ENCODE assay signal across 8 cellular contexts in the genomic region with DNA sequence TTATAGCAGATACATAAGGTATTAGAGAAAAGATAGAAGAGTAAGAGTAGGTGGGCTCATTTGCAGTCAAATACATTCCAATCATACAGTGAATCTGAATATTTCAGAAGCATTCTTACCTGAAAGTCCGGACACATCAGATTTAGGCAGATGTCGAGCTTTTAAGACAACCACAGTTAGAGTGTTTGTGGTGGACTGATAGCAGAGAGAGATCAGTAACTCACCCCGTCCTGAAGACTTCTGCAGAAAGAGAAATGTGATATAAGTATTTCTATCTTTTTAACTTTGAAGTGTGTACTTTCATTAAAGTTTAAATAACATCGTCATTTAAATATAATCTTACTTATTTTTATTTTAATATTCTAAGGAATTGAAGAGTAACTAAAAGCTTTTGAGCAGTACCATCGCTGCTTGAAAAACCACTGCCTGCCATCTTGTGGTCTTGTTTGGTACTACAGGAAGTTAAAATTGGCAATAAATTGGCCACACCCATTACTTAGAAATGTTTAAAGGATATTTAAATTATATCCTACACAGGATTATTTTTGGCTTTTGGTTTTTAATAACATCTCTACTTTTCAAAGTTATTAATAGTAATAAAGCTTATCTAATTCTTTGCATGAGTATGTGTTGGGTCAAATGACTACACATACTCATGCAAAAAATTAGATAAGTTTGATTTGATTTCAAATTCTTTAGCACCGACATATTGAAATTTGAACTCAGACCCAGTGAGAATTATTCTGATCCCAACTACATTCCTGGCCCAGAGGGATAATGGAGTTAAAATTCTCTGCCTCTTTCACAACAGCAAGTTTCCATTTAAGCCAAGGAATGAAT. TPM values are rescaled to one million over a fixed set of nuclear protein-coding genes. Genes with fewer than 3 reads are reported as not detected.
DNase-seq lines count a peak whose midpoint lies in the region; ATAC-seq and TF ChIP-seq lines count a peak whose summit lies in the region.

No MANE protein-coding gene starts in this region.

- peaks cover 2% of the 10 kb centered on the region for H3K27me3 Mint-ChIP-seq in activated CD4-positive, alpha-beta T cell treated with anti-CD3 and anti-CD28 coated beads for 36 hours

- H3K36me3 Mint-ChIP-seq in activated CD4-positive, alpha-beta T cell treated with anti-CD3 and anti-CD28 coated beads for 36 hours (ENCODE audit: low read depth), result no peaks in the 10 kb centered on the region

- H3K4me3 ChIP-seq in SJSA1, result no peak overlapping the region
- H3K4me3 ChIP-seq in fibroblast of mammary gland (ENCODE audit: control insufficient read depth, low read depth, low read length), result no peak overlapping the region
- H3K4me3 ChIP-seq in prostate gland, result no peak overlapping the region

- H3K27ac ChIP-seq in SJSA1, result no peak overlapping the region
- no peak overlapping the region for H3K27ac ChIP-seq in prostate gland

- H3K27me3 ChIP-seq in SJSA1 (replicated peaks), result peaks cover under 1% of the 10 kb centered on the region; the same call in 1 of the 2 replicates
- no peaks in the 10 kb centered on the region for H3K27me3 ChIP-seq in prostate gland (replicated peaks; ENCODE audit: insufficient read depth)

- H3K4me3 Mint-ChIP-seq in activated CD4-positive, alpha-beta T cell treated with anti-CD3 and anti-CD28 coated beads for 36 hours, result no peak overlapping the region

- TF ChIP-seq POLR2A in prostate gland (IDR thresholded peaks at IDR 0.05), result no peak

- CTCF ChIA-PET in activated CD4-positive, alpha-beta T cell treated with anti-CD3 and anti-CD28 coated beads for 36 hours (lab: Charles Lee), result interaction anchor here (0.6 to 2.2 kb wide), 9 partner anchors 11 to 1218 kb away, joined by 3 to 19 read pairs (median 4); no protein-coding TSS in a partner anchor

- no peak for ATAC-seq in activated CD4-positive, alpha-beta T cell treated with anti-CD3 and anti-CD28 coated beads for 36 hours
- peak; percentile 68 for ATAC-seq in GM21381 (IDR thresholded peaks at IDR 0.05; ENCODE audit: unreplicated experiment)

- H3K9me3 ChIP-seq in SJSA1 (replicated peaks) (no peaks in the 10 kb centered on the region), prostate gland (no peaks in the 10 kb centered on the region)

- intact Hi-C loops in activated CD4-positive, alpha-beta T cell treated with anti-CD3 and anti-CD28 coated beads for 36 hours (cut with DNase I, micrococcal nuclease), result loop anchor here (1.0 to 10.0 kb wide), 5 partner anchors 293 to 1220 kb away; no protein-coding TSS in a partner anchor
- intact Hi-C loops in prostate gland (cut with DNase I), result loop anchor here (2.0 to 5.0 kb wide), 3 partner anchors 675 to 1160 kb away; no protein-coding TSS in a partner anchor

- no peaks in the 10 kb centered on the region for H3K9me3 Mint-ChIP-seq in activated CD4-positive, alpha-beta T cell treated with anti-CD3 and anti-CD28 coated beads for 36 hours (ENCODE audit: low read depth)

- POLR2A ChIA-PET in activated CD4-positive, alpha-beta T cell treated with anti-CD3 and anti-CD28 coated beads for 36 hours (lab: Charles Lee), result no interaction called here

- peak; percentile 26 for DNase-seq in activated CD4-positive, alpha-beta T cell treated with anti-CD3 and anti-CD28 coated beads for 36 hours
- DNase-seq in activated CD4-positive, alpha-beta T cell treated with anti-CD3 and anti-CD28 coated beads, Interleukin-2, amount 50 U/mL, for 48 hours, result no peak
- DNase-seq in HT-29 (ENCODE audit: low spot score), result peak; percentile 61
- peak; percentile 14 to 42 for DNase-seq in SJSA1 (ENCODE audit: low read depth in 1 of 2, low spot score in 2 of 2)
- DNase-seq in fibroblast of mammary gland (ENCODE audit: low read depth), result peak; percentile 69
- no peak for DNase-seq in prostate gland (ENCODE audit: low spot score)
- DNase-seq in GOT3 (lab: John Stamatoyannopoulos, UW), result no peak

- peak; percentile 76 for TF ChIP-seq CTCF in fibroblast of mammary gland (conservative IDR thresholded peaks at IDR 0.05; ENCODE audit: control insufficient read depth, insufficient read depth, low read depth, low read length)
- peak; percentile 46 to 92 (median 76) for TF ChIP-seq CTCF in prostate gland (IDR thresholded peaks at IDR 0.05)

- no peaks in the 10 kb centered on the region for H3K4me1 ChIP-seq in SJSA1 (replicated peaks)
- no peaks in the 10 kb centered on the region for H3K4me1 ChIP-seq in prostate gland (replicated peaks)

- H3K4me1 Mint-ChIP-seq in activated CD4-positive, alpha-beta T cell treated with anti-CD3 and anti-CD28 coated beads for 36 hours, result no peaks in the 10 kb centered on the region

- no peak overlapping the region for H3K27ac Mint-ChIP-seq in activated CD4-positive, alpha-beta T cell treated with anti-CD3 and anti-CD28 coated beads for 36 hours

- 29% methylated on average over 6 of the region's 6 CpGs for WGBS in prostate gland

- H3K36me3 ChIP-seq in SJSA1, result no peaks in the 10 kb centered on the region
- no peaks in the 10 kb centered on the region for H3K36me3 ChIP-seq in prostate gland

RNA-seq across cellular contexts. Expression of gene SYT4, which starts 5.5 kb away (rescaled TPM):
- total RNA-seq in activated CD4-positive, alpha-beta T cell treated with anti-CD3 and anti-CD28 coated beads for 36 hours, result not detected
- total RNA-seq in HT-29 (2014; rRNA removed; shearing (Covaris generic)), result not detected in 2 replicates
- total RNA-seq in SJSA1 (2014; rRNA removed; shearing (Covaris generic)), result not detected in 2 replicates
- total RNA-seq in prostate gland, result under 1 TPM in 1 of 2 donors, not detected in 1; 0.14 TPM

Comparison
In these comparisons a context has a peak if more than half of its experiments do, and no peak if none do; other contexts are left out.
1. DNase-seq: peak in activated CD4-positive, alpha-beta T cell treated with anti-CD3 and anti-CD28 coated beads for 36 hours (single experiment), HT-29 (single experiment), SJSA1 (2 of 2) and fibroblast of mammary gland (single experiment); none in activated CD4-positive, alpha-beta T cell treated with anti-CD3 and anti-CD28 coated beads, Interleukin-2, amount 50 U/mL, for 48 hours (0 of 2), prostate gland (single experiment) and GOT3 (single experiment).